Comparison of ENCODE assay signal across 8 cellular contexts in genomic region chr9:127741831-127742434, GRCh38. TPM values are rescaled to one million over a fixed set of nuclear protein-coding genes. Genes with fewer than 3 reads are reported as not detected.
DNase-seq lines count a peak whose midpoint lies in the region; ATAC-seq and TF ChIP-seq lines count a peak whose summit lies in the region.

No MANE protein-coding gene starts in this region.

- peaks cover 29% of the 10 kb centered on the region for H3K27me3 Mint-ChIP-seq in HFFc6 (ENCODE audit: insufficient read depth)
- H3K27me3 Mint-ChIP-seq in activated CD4-positive, alpha-beta T cell treated with anti-CD3 and anti-CD28 coated beads, Interleukin-2, amount 10 ng/mL, durations not matched to agents 24 days and 14 days: no peaks in the 10 kb centered on the region
- H3K27me3 Mint-ChIP-seq in activated CD4-positive, alpha-beta T cell treated with anti-CD3 and anti-CD28 coated beads for 36 hours: no peaks in the 10 kb centered on the region

- no peaks in the 10 kb centered on the region for H3K36me3 Mint-ChIP-seq in HFFc6 (ENCODE audit: low read depth)
- H3K36me3 Mint-ChIP-seq in stimulated activated effector memory CD8-positive, alpha-beta T cell treated with anti-CD3 and anti-CD28 coated beads, Interleukin-12 subunit alpha, Interleukin-12 subunit beta, amount 100 ng/mL, for 72 hours: peaks cover 100% of the 10 kb centered on the region
- H3K36me3 Mint-ChIP-seq in activated CD4-positive, alpha-beta T cell treated with anti-CD3 and anti-CD28 coated beads, Interleukin-2, amount 10 ng/mL, durations not matched to agents 24 days and 14 days (ENCODE audit: low read depth): peaks cover 34% of the 10 kb centered on the region
- peaks cover 18% of the 10 kb centered on the region for H3K36me3 Mint-ChIP-seq in activated CD4-positive, alpha-beta T cell treated with anti-CD3 and anti-CD28 coated beads for 36 hours (ENCODE audit: low read depth)

- intact Hi-C loops in activated CD4-positive, alpha-beta T cell treated with anti-CD3 and anti-CD28 coated beads, Interleukin-2, amount 10 ng/mL, durations not matched to agents 24 days and 14 days (cut with micrococcal nuclease): no loop called here
- intact Hi-C loops in activated CD4-positive, alpha-beta T cell treated with anti-CD3 and anti-CD28 coated beads for 36 hours (cut with DNase I, micrococcal nuclease): no loop called here

- peak overlapping the region; percentile 83 for H3K4me3 Mint-ChIP-seq in HFFc6
- H3K4me3 Mint-ChIP-seq in stimulated activated effector memory CD8-positive, alpha-beta T cell treated with anti-CD3 and anti-CD28 coated beads, Interleukin-12 subunit alpha, Interleukin-12 subunit beta, amount 100 ng/mL, for 72 hours: no peak overlapping the region
- H3K4me3 Mint-ChIP-seq in activated CD4-positive, alpha-beta T cell treated with anti-CD3 and anti-CD28 coated beads, Interleukin-2, amount 10 ng/mL, durations not matched to agents 24 days and 14 days: no peak overlapping the region
- H3K4me3 Mint-ChIP-seq in activated CD4-positive, alpha-beta T cell treated with anti-CD3 and anti-CD28 coated beads for 36 hours: no peak overlapping the region

- CTCF ChIA-PET in activated CD4-positive, alpha-beta T cell treated with anti-CD3 and anti-CD28 coated beads for 36 hours (lab: Charles Lee): interaction anchor here (0.6 to 1.5 kb wide), 2 partner anchors 41 to 57 kb away, joined by 3 read pairs; no protein-coding TSS in a partner anchor

- POLR2A ChIA-PET in activated CD4-positive, alpha-beta T cell treated with anti-CD3 and anti-CD28 coated beads for 36 hours (lab: Charles Lee): no interaction called here

- H3K9me3 Mint-ChIP-seq in HFFc6: no peaks in the 10 kb centered on the region
- H3K9me3 Mint-ChIP-seq in stimulated activated effector memory CD8-positive, alpha-beta T cell treated with anti-CD3 and anti-CD28 coated beads, Interleukin-12 subunit alpha, Interleukin-12 subunit beta, amount 100 ng/mL, for 72 hours: no peaks in the 10 kb centered on the region
- no peaks in the 10 kb centered on the region for H3K9me3 Mint-ChIP-seq in activated CD4-positive, alpha-beta T cell treated with anti-CD3 and anti-CD28 coated beads, Interleukin-2, amount 10 ng/mL, durations not matched to agents 24 days and 14 days
- no peaks in the 10 kb centered on the region for H3K9me3 Mint-ChIP-seq in activated CD4-positive, alpha-beta T cell treated with anti-CD3 and anti-CD28 coated beads for 36 hours (ENCODE audit: low read depth)

- no peak for ATAC-seq in stimulated activated effector memory CD8-positive, alpha-beta T cell treated with anti-CD3 and anti-CD28 coated beads, Interleukin-12 subunit alpha, Interleukin-12 subunit beta, amount 100 ng/mL, for 72 hours
- no peak for ATAC-seq in GM19452 (IDR thresholded peaks at IDR 0.05; ENCODE audit: unreplicated experiment)
- no peak for ATAC-seq in activated CD4-positive, alpha-beta T cell treated with anti-CD3 and anti-CD28 coated beads for 36 hours

- no peak for TF ChIP-seq CTCF in HFFc6 (IDR thresholded peaks at IDR 0.05)

- H3K27ac Mint-ChIP-seq in HFFc6: peak overlapping the region; percentile 72
- H3K27ac Mint-ChIP-seq in stimulated activated effector memory CD8-positive, alpha-beta T cell treated with anti-CD3 and anti-CD28 coated beads, Interleukin-12 subunit alpha, Interleukin-12 subunit beta, amount 100 ng/mL, for 72 hours: peak overlapping the region; percentile 37
- no peak overlapping the region for H3K27ac Mint-ChIP-seq in activated CD4-positive, alpha-beta T cell treated with anti-CD3 and anti-CD28 coated beads, Interleukin-2, amount 10 ng/mL, durations not matched to agents 24 days and 14 days
- no peak overlapping the region for H3K27ac Mint-ChIP-seq in activated CD4-positive, alpha-beta T cell treated with anti-CD3 and anti-CD28 coated beads for 36 hours

- peaks cover 12% of the 10 kb centered on the region for H3K4me1 Mint-ChIP-seq in HFFc6 (ENCODE audit: low read depth)
- peaks cover 1% of the 10 kb centered on the region for H3K4me1 Mint-ChIP-seq in stimulated activated effector memory CD8-positive, alpha-beta T cell treated with anti-CD3 and anti-CD28 coated beads, Interleukin-12 subunit alpha, Interleukin-12 subunit beta, amount 100 ng/mL, for 72 hours
- H3K4me1 Mint-ChIP-seq in activated CD4-positive, alpha-beta T cell treated with anti-CD3 and anti-CD28 coated beads, Interleukin-2, amount 10 ng/mL, durations not matched to agents 24 days and 14 days: peaks cover 1% of the 10 kb centered on the region
- peaks cover 1% of the 10 kb centered on the region for H3K4me1 Mint-ChIP-seq in activated CD4-positive, alpha-beta T cell treated with anti-CD3 and anti-CD28 coated beads for 36 hours

- DNase-seq in HFFc6 (peak; percentile 16), dermis blood vessel endothelial cell (peak; percentile 48), kidney tubule cell (ENCODE audit: low spot score) (peak; percentile 43), NCI-H69 (lab: John Stamatoyannopoulos, UW) (no peak)
- no peak for DNase-seq in stimulated activated effector memory CD8-positive, alpha-beta T cell treated with anti-CD3 and anti-CD28 coated beads, Interleukin-12 subunit alpha, Interleukin-12 subunit beta, amount 100 ng/mL, for 72 hours (ENCODE audit: low spot score in 2 of 2)
- no peak for DNase-seq in activated CD4-positive, alpha-beta T cell treated with anti-CD3 and anti-CD28 coated beads, Interleukin-2, amount 10 ng/mL, durations not matched to agents 24 days and 14 days
- no peak for DNase-seq in activated CD4-positive, alpha-beta T cell treated with anti-CD3 and anti-CD28 coated beads for 36 hours

RNA-seq across cellular contexts. Expression of gene TOR2A, which starts 6.8 kb away (rescaled TPM):
- 1 to 10 TPM; 6.6 to 8.3 (median 8.1) TPM for total RNA-seq in HFFc6 (2021; fragmentation: NEBNext Ultra II Directional; extraction: Animal tissue kit (Norgen Biotek cat#: 25700))
- total RNA-seq in dermis blood vessel endothelial cell: 7.7 and 13.2 TPM in 2 replicates
- 20.4 and 21.4 TPM in 2 replicates for total RNA-seq in activated CD4-positive, alpha-beta T cell treated with anti-CD3 and anti-CD28 coated beads, Interleukin-2, amount 10 ng/mL, durations not matched to agents 24 days and 14 days
- 10 to 100 TPM; 11.3 to 14.0 TPM for total RNA-seq in activated CD4-positive, alpha-beta T cell treated with anti-CD3 and anti-CD28 coated beads for 36 hours

RNA-seq across cellular contexts. Expression of gene TTC16, which starts 26.1 kb away (rescaled TPM):
- not detected for total RNA-seq in HFFc6 (2021; fragmentation: NEBNext Ultra II Directional; extraction: Animal tissue kit (Norgen Biotek cat#: 25700))
- total RNA-seq in dermis blood vessel endothelial cell: not detected in 2 replicates
- not detected in 2 replicates for total RNA-seq in activated CD4-positive, alpha-beta T cell treated with anti-CD3 and anti-CD28 coated beads, Interleukin-2, amount 10 ng/mL, durations not matched to agents 24 days and 14 days
- total RNA-seq in activated CD4-positive, alpha-beta T cell treated with anti-CD3 and anti-CD28 coated beads for 36 hours: under 1 TPM; 0.16 to 0.30 TPM

RNA-seq across cellular contexts. Expression of gene PTRH1, which starts 26.5 kb away (rescaled TPM):
- total RNA-seq in HFFc6 (2021; fragmentation: NEBNext Ultra II Directional; extraction: Animal tissue kit (Norgen Biotek cat#: 25700)): 10 to 100 TPM; 21.0 to 22.1 (median 21.5) TPM
- 22.3 and 24.7 TPM in 2 replicates for total RNA-seq in dermis blood vessel endothelial cell
- total RNA-seq in activated CD4-positive, alpha-beta T cell treated with anti-CD3 and anti-CD28 coated beads, Interleukin-2, amount 10 ng/mL, durations not matched to agents 24 days and 14 days: 22.8 TPM in 2 replicates
- 10 to 100 TPM; 12.9 to 15.1 TPM for total RNA-seq in activated CD4-positive, alpha-beta T cell treated with anti-CD3 and anti-CD28 coated beads for 36 hours

RNA-seq across cellular contexts. Expression of gene CFAP157, which starts 35.1 kb away (rescaled TPM):
- under 1 TPM in 2 of 6 experiments, not detected in 4; 0.07 to 0.08 TPM for total RNA-seq in HFFc6 (2021; fragmentation: NEBNext Ultra II Directional; extraction: Animal tissue kit (Norgen Biotek cat#: 25700))
- total RNA-seq in dermis blood vessel endothelial cell: not detected in 2 replicates
- total RNA-seq in activated CD4-positive, alpha-beta T cell treated with anti-CD3 and anti-CD28 coated beads, Interleukin-2, amount 10 ng/mL, durations not matched to agents 24 days and 14 days: not detected in 2 replicates
- not detected for total RNA-seq in activated CD4-positive, alpha-beta T cell treated with anti-CD3 and anti-CD28 coated beads for 36 hours

RNA-seq across cellular contexts. Expression of gene SH2D3C, which starts 36.5 kb away (rescaled TPM):
- not detected for total RNA-seq in HFFc6 (2021; fragmentation: NEBNext Ultra II Directional; extraction: Animal tissue kit (Norgen Biotek cat#: 25700))
- 77.8 and 95.6 TPM in 2 replicates for total RNA-seq in dermis blood vessel endothelial cell
- 22.2 and 23.3 TPM in 2 replicates for total RNA-seq in activated CD4-positive, alpha-beta T cell treated with anti-CD3 and anti-CD28 coated beads, Interleukin-2, amount 10 ng/mL, durations not matched to agents 24 days and 14 days
- 10 to 100 TPM; 30.3 to 35.2 TPM for total RNA-seq in activated CD4-positive, alpha-beta T cell treated with anti-CD3 and anti-CD28 coated beads for 36 hours

Comparison
In these comparisons a context has a peak if more than half of its experiments do, and no peak if none do; other contexts are left out.
1. DNase-seq: peak in HFFc6 (single experiment), dermis blood vessel endothelial cell (single experiment) and kidney tubule cell (single experiment); none in stimulated activated effector memory CD8-positive, alpha-beta T cell treated with anti-CD3 and anti-CD28 coated beads, Interleukin-12 subunit alpha, Interleukin-12 subunit beta, amount 100 ng/mL, for 72 hours (0 of 2), NCI-H69 (single experiment), activated CD4-positive, alpha-beta T cell treated with anti-CD3 and anti-CD28 coated beads, Interleukin-2, amount 10 ng/mL, durations not matched to agents 24 days and 14 days (single experiment) and activated CD4-positive, alpha-beta T cell treated with anti-CD3 and anti-CD28 coated beads for 36 hours (single experiment).
2. H3K27ac Mint-ChIP-seq: peak in HFFc6 (single experiment) and stimulated activated effector memory CD8-positive, alpha-beta T cell treated with anti-CD3 and anti-CD28 coated beads, Interleukin-12 subunit alpha, Interleukin-12 subunit beta, amount 100 ng/mL, for 72 hours (single experiment); none in activated CD4-positive, alpha-beta T cell treated with anti-CD3 and anti-CD28 coated beads, Interleukin-2, amount 10 ng/mL, durations not matched to agents 24 days and 14 days (single experiment) and activated CD4-positive, alpha-beta T cell treated with anti-CD3 and anti-CD28 coated beads for 36 hours (single experiment).